Comparison of ENCODE assay signal across 1 cellular context in the genomic region with DNA sequence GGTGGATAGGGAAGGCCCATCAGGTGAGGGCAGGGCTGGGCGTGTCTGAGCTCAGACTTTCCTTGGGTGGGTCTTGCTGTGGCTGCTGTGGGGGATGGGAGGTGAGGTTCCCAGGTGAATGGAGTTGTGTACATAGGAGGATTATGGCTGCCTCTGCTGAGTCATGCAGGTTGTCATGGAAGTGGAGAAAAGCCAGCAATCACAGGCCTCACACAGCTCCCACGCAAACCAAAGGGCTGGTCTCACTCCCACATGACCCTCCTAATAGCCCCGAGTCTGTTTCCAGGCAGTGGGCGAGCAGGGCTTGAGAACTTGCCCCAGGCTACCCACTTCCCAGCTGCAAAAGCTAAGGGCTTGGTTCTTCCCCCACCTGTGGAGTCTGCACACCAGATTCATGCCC.
TF ChIP-seq lines count a peak whose summit lies in the region.

No MANE protein-coding gene starts in this region.

TF ChIP-seq in HCT116, 20 proteins besides CTCF, POLR2A, EP300 and RAD21 (continued from another document):
- TF ChIP-seq SP1 (IDR thresholded peaks at IDR 0.05; ENCODE audit: low read depth) (no peak), SIN3A (IDR thresholded peaks at IDR 0.05; ENCODE audit: low read depth) (no peak), FOSL1 (IDR thresholded peaks at IDR 0.05; ENCODE audit: low read depth) (no peak)
